In the genomic region with DNA sequence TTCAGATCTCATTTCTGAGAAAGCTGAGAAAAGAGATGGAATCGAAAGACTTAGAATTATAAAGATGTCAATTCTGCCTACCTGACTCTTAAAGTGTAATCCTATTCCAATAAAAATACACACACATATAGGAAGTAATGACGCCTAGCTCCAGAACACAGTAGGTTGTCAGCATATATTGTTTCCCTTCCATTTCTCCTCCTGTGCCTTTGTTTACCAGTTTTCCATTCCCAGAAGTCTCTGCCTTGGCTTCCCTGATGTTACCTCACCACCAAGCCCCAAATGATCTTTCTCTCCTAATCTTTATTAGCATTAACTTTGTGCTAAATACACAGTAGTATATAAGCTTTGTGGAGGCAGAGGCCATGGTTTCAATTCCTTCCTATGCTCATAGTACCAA, we compare ENCODE assay signal across 23 cellular contexts. TPM values are rescaled to one million over a fixed set of nuclear protein-coding genes. Genes with fewer than 3 reads are reported as not detected.
DNase-seq lines count a peak whose midpoint lies in the region; ATAC-seq, FAIRE-seq and TF ChIP-seq lines count a peak whose summit lies in the region.
"Had no signal": no experiment of that assay in that cellular context is flagged by ENCODE, and none has a peak within 500 bp of the region (broad histone marks: within the 10 kb centered on the region; RNA-seq: fewer than 3 reads in every experiment).

No MANE protein-coding gene starts in this region.

- H3K9me3 ChIP-seq in A549, result no peaks in the 10 kb centered on the region
- no peaks in the 10 kb centered on the region for H3K9me3 ChIP-seq in Panc1 (ENCODE audit: control insufficient read depth, insufficient read depth, low read depth, low read length)
- no peaks in the 10 kb centered on the region for H3K9me3 ChIP-seq in endothelial cell of umbilical vein (replicated peaks; ENCODE audit: control insufficient read depth, insufficient read depth, low read length)
- H3K9me3 ChIP-seq: BE2C, BLaER1 had no signal

- WGBS in A549 (ENCODE audit: missing lambda C conversion rate), result 79% methylated on average over 2 of the region's 2 CpGs

- ATAC-seq in A549 (no peak), Panc1 (0 out of 2 replicates have a peak, but pooled peaks have one; percentile 5), GM19035 (IDR thresholded peaks at IDR 0.05; ENCODE audit: unreplicated experiment) (no peak)

- no peak overlapping the region for H3K4me2 ChIP-seq in A549
- no peak overlapping the region for H3K4me2 ChIP-seq in endothelial cell of umbilical vein (ENCODE audit: insufficient read depth, low read length)
- H3K4me2 ChIP-seq: BLaER1 had no signal

- H3K4me1 ChIP-seq in A549 (peaks cover 17% of the 10 kb centered on the region; the same call in 2 of the 3 replicates), Panc1 (ENCODE audit: control insufficient read depth, insufficient read depth, low read length) (peaks cover 59% of the 10 kb centered on the region), endothelial cell of umbilical vein (ENCODE audit: control insufficient read depth, extremely low read depth, insufficient read depth, low read length) (peaks cover 3% of the 10 kb centered on the region)
- H3K4me1 ChIP-seq: BLaER1 had no signal

- no peak for TF ChIP-seq POLR2A in A549 (IDR thresholded peaks at IDR 0.05; ENCODE audit: low read length)
- TF ChIP-seq POLR2A in endothelial cell of umbilical vein (IDR thresholded peaks at IDR 0.05; ENCODE audit: low read depth, low read length), result peak; percentile 39

- H3K9ac ChIP-seq in endothelial cell of umbilical vein (replicated peaks; ENCODE audit: extremely low read depth, insufficient read depth, low read length), result no peak overlapping the region
- H3K9ac ChIP-seq: BLaER1 had no signal

- intact Hi-C loops in Calu3 (cut with micrococcal nuclease; ENCODE audit: unreplicated experiment), result loop anchor here (5.0 kb wide), 1 partner anchor 223 kb away; no protein-coding TSS in a partner anchor
- intact Hi-C loops in Panc1 (cut with micrococcal nuclease; ENCODE audit: unreplicated experiment), result loop anchor here (5.0 kb wide), 2 partner anchors 203 to 293 kb away; no protein-coding TSS in a partner anchor
- intact Hi-C loops in endothelial cell of umbilical vein (cut with micrococcal nuclease), result no loop called here

- H2AFZ ChIP-seq in endothelial cell of umbilical vein (ENCODE audit: low read depth, low read length), result no peak overlapping the region

- CTCF ChIA-PET in A549 (lab: Yijun Ruan, JAX), result interaction anchor here (0.6 to 2.3 kb wide), 12 partner anchors 13 to 299 kb away, joined by 3 to 11 read pairs (median 4); a partner anchor contains a TSS
- CTCF ChIA-PET in Calu3 (lab: Charles Lee), result interaction anchor here (0.6 to 1.9 kb wide), 4 partner anchors 9 to 294 kb away, joined by 3 to 7 read pairs (median 4); no protein-coding TSS in a partner anchor
- CTCF ChIA-PET in Panc1 (lab: Charles Lee), result no interaction called here
- CTCF ChIA-PET in endothelial cell of umbilical vein (lab: Charles Lee), result interaction anchor here (0.7 to 10.4 kb wide), 12 partner anchors 9 to 394 kb away, joined by 3 to 103 read pairs (median 4); a partner anchor contains a TSS
- CTCF ChIA-PET in activated naive CD4-positive, alpha-beta T cell treated with anti-CD3 and anti-CD28 coated beads, Interleukin-2, amount 10 ng/mL, durations not matched to agents 7 days and 5 days (lab: Charles Lee), result interaction anchor here (0.5 to 1.9 kb wide), 4 partner anchors 54 to 257 kb away, joined by 3 to 6 read pairs (median 5); no protein-coding TSS in a partner anchor

- TF ChIP-seq CTCF in A549 (IDR thresholded peaks at IDR 0.05) (no peak), Calu3 (IDR thresholded peaks at IDR 0.05; ENCODE audit: unreplicated experiment) (no peak), Panc1 (IDR thresholded peaks at IDR 0.05) (no peak), endothelial cell of umbilical vein (IDR thresholded peaks at IDR 0.05; ENCODE audit: extremely low read depth in 1 of 2, insufficient read depth in 1 of 2, low read depth in 1 of 2, low read length in 2 of 2) (no peak)

- no peaks in the 10 kb centered on the region for H4K20me1 ChIP-seq in endothelial cell of umbilical vein (replicated peaks; ENCODE audit: control insufficient read depth, extremely low read depth, insufficient read depth, low read length)
- H4K20me1 ChIP-seq: BLaER1 had no signal

- peak overlapping the region; percentile 5 for H3K27ac Mint-ChIP-seq in Calu3 (ENCODE audit: unreplicated experiment)
- H3K27ac Mint-ChIP-seq in activated naive CD4-positive, alpha-beta T cell treated with anti-CD3 and anti-CD28 coated beads, Interleukin-2, amount 10 ng/mL, durations not matched to agents 7 days and 5 days, result no peak overlapping the region
- H3K27ac Mint-ChIP-seq: CD14-positive monocyte; CD4-positive, alpha-beta memory T cell; CD4-positive, CD25-positive, alpha-beta regulatory T cell had no signal

- H3K36me3 ChIP-seq in Panc1 (ENCODE audit: control insufficient read depth, insufficient read depth, low read length) (peaks cover 27% of the 10 kb centered on the region), endothelial cell of umbilical vein (ENCODE audit: control insufficient read depth in 2 of 2, extremely low read depth in 1 of 2, insufficient read depth in 2 of 2, low read length in 2 of 2) (peaks cover 7 to 20% of the 10 kb centered on the region in 2 experiments)
- H3K36me3 ChIP-seq: BE2C, BLaER1 had no signal

- no peaks in the 10 kb centered on the region for H3K27me3 Mint-ChIP-seq in Calu3 (ENCODE audit: unreplicated experiment)
- peaks cover 20% of the 10 kb centered on the region for H3K27me3 Mint-ChIP-seq in activated naive CD4-positive, alpha-beta T cell treated with anti-CD3 and anti-CD28 coated beads, Interleukin-2, amount 10 ng/mL, durations not matched to agents 7 days and 5 days

- no peaks in the 10 kb centered on the region for H3K9me1 ChIP-seq in endothelial cell of umbilical vein (replicated peaks; ENCODE audit: control insufficient read depth, extremely low read depth, insufficient read depth, low read length)

- in situ Hi-C loops in Panc1 (cut with HindIII; ENCODE audit: low pct_unique_long_range_greater_than_20kb, low sequenced_read_pairs), result no loop called here

- TF ChIP-seq EP300 in A549 (IDR thresholded peaks at IDR 0.05), result no peak

- FAIRE-seq in A549 (lab: Jason Lieb, UNC) (no peak), endothelial cell of umbilical vein (lab: Jason Lieb, UNC) (no peak)
- FAIRE-seq: D721Med, G401.6, GM12891 had no signal

- H3K27me3 ChIP-seq in Panc1 (ENCODE audit: control insufficient read depth, insufficient read depth, low read length) (no peaks in the 10 kb centered on the region), endothelial cell of umbilical vein (ENCODE audit: control insufficient read depth in 2 of 2, insufficient read depth in 2 of 2, low read length in 2 of 2) (no peaks in the 10 kb centered on the region)
- H3K27me3 ChIP-seq: BE2C, BLaER1 had no signal

- DNase-seq in A549 (ENCODE audit: low read depth in 1 of 2, low spot score in 1 of 2) (no peak), Calu3 (no peak), Panc1 (ENCODE audit: low read depth, low spot score) (no peak), endothelial cell of umbilical vein (ENCODE audit: low read depth, low spot score) (no peak), 8988T (no peak)
- DNase-seq in activated naive CD4-positive, alpha-beta T cell treated with anti-CD3 and anti-CD28 coated beads, Interleukin-2, amount 10 ng/mL, durations not matched to agents 7 days and 5 days, result no peak
- DNase-seq: ACHN; BE2C; C1 segment of cervical spinal cord; CD4-positive, alpha-beta memory T cell; CD4-positive, CD25-positive, alpha-beta regulatory T cell; CD8-positive, alpha-beta memory T cell; COR-L47; DMS79 treated with DMSO at 0.1 percent for 48 hours; GF-D8 had no signal

- peaks cover 36% of the 10 kb centered on the region for H3K36me3 Mint-ChIP-seq in Calu3 (ENCODE audit: insufficient read depth, unreplicated experiment)
- no peaks in the 10 kb centered on the region for H3K36me3 Mint-ChIP-seq in activated naive CD4-positive, alpha-beta T cell treated with anti-CD3 and anti-CD28 coated beads, Interleukin-2, amount 10 ng/mL, durations not matched to agents 7 days and 5 days
- H3K36me3 Mint-ChIP-seq: CD14-positive monocyte; CD4-positive, alpha-beta memory T cell; CD4-positive, CD25-positive, alpha-beta regulatory T cell had no signal

- dilution Hi-C loops in endothelial cell of umbilical vein (cut with MboI; ENCODE audit: extremely low pct_ligation_motif_present, low sequenced_read_pairs), result loop anchor here (25.0 kb wide), 1 partner anchor 223 kb away; no protein-coding TSS in a partner anchor

- H3K4me3 Mint-ChIP-seq in Calu3 (ENCODE audit: low read depth, unreplicated experiment), result no peak overlapping the region
- H3K4me3 Mint-ChIP-seq in activated naive CD4-positive, alpha-beta T cell treated with anti-CD3 and anti-CD28 coated beads, Interleukin-2, amount 10 ng/mL, durations not matched to agents 7 days and 5 days, result no peak overlapping the region
- H3K4me3 Mint-ChIP-seq: CD14-positive monocyte; CD4-positive, alpha-beta memory T cell; CD4-positive, CD25-positive, alpha-beta regulatory T cell; CD8-positive, alpha-beta memory T cell had no signal

- peaks cover 14% of the 10 kb centered on the region for H3K4me1 Mint-ChIP-seq in Calu3 (ENCODE audit: low read depth, unreplicated experiment)
- no peaks in the 10 kb centered on the region for H3K4me1 Mint-ChIP-seq in activated naive CD4-positive, alpha-beta T cell treated with anti-CD3 and anti-CD28 coated beads, Interleukin-2, amount 10 ng/mL, durations not matched to agents 7 days and 5 days

- H3K4me3 ChIP-seq in A549 (no peak overlapping the region), Panc1 (ENCODE audit: low read depth in 2 of 2, low read length in 2 of 2) (no peak overlapping the region), endothelial cell of umbilical vein (replicated peaks in 1 of 3; ENCODE audit: insufficient read depth in 1 of 3, low read depth in 1 of 3, low read length in 3 of 3) (no peak overlapping the region)
- H3K4me3 ChIP-seq: BLaER1 had no signal

- no peaks in the 10 kb centered on the region for H3K79me2 ChIP-seq in endothelial cell of umbilical vein (ENCODE audit: control insufficient read depth, insufficient read depth, low read length)

- BruUV-seq in Calu3 (replicated peaks; lab: Mats Ljungman, UMichigan) (no TSS peak), Panc1 (replicated peaks; lab: Mats Ljungman, UMichigan) (no TSS peak), endothelial cell of umbilical vein (replicated peaks; lab: Mats Ljungman, UMichigan) (no TSS peak)

- no peak overlapping the region for H3K27ac ChIP-seq in A549
- H3K27ac ChIP-seq in Panc1 (ENCODE audit: low read length), result peak overlapping the region; percentile 98
- H3K27ac ChIP-seq in endothelial cell of umbilical vein (ENCODE audit: insufficient read depth, low read depth, low read length), result no peak overlapping the region
- H3K27ac ChIP-seq: BLaER1 had no signal

- POLR2A ChIA-PET in A549 (lab: Yijun Ruan, JAX), result no interaction called here
- POLR2A ChIA-PET in Panc1 (lab: Charles Lee), result no interaction called here
- POLR2A ChIA-PET in endothelial cell of umbilical vein (lab: Charles Lee), result no interaction called here

- TF ChIP-seq RAD21 in A549 (conservative IDR thresholded peaks at IDR 0.05 in 1 of 2, IDR thresholded peaks at IDR 0.05 in 1 of 2), result no peak

- no peaks in the 10 kb centered on the region for H3K9me3 Mint-ChIP-seq in Calu3 (ENCODE audit: low read depth, unreplicated experiment)
- no peaks in the 10 kb centered on the region for H3K9me3 Mint-ChIP-seq in activated naive CD4-positive, alpha-beta T cell treated with anti-CD3 and anti-CD28 coated beads, Interleukin-2, amount 10 ng/mL, durations not matched to agents 7 days and 5 days
- H3K9me3 Mint-ChIP-seq: CD4-positive, CD25-positive, alpha-beta regulatory T cell; CD8-positive, alpha-beta memory T cell had no signal

RNA-seq across cellular contexts. Expression of a gene that starts 40.0 kb away (rescaled TPM):
- polyA plus RNA-seq in A549 (2011; rRNA removed) (17.4 and 38.6 TPM in 2 replicates), A549 (2017; fragmentation: RNase III; extraction: RNeasy Plus Mini Kit Qiagen cat#74134 plus additional on column Dnase treatment) (28.7 to 45.2 TPM (median 32.2 TPM) in 3 replicates), endothelial cell of umbilical vein (not detected in 2 replicates)
- 6.2 and 9.6 TPM in 2 replicates for polyA plus RNA-seq in A549 (2012; cell fraction: cytosol; rRNA removed)
- polyA plus RNA-seq in A549 (2012; cell fraction: nucleus; rRNA removed), result 5.8 and 6.9 TPM in 2 replicates
- 20.8 and 30.0 TPM in 2 replicates for polyA minus RNA-seq in A549 (2011; rRNA and poly(A)+ RNA removed)
- total RNA-seq in Calu3 (2022) (257 and 881 TPM in 2 replicates), Panc1 (2021; ENCODE audit: unreplicated experiment) (0.46 TPM), endothelial cell of umbilical vein (not detected in 2 replicates)
- not detected for polyA plus RNA-seq in Panc1 (2012; ENCODE audit: insufficient read length)
- polyA plus RNA-seq in endothelial cell of umbilical vein (2011; cell fraction: cytosol; rRNA removed), result not detected in 2 replicates
- not detected in 2 replicates for polyA plus RNA-seq in endothelial cell of umbilical vein (2011; cell fraction: nucleus; rRNA removed)
- not detected in 2 replicates for polyA plus RNA-seq in endothelial cell of umbilical vein (2012)
- not detected in 2 replicates for polyA minus RNA-seq in endothelial cell of umbilical vein
- polyA minus RNA-seq in endothelial cell of umbilical vein (2011; cell fraction: cytosol; rRNA and poly(A)+ RNA removed), result not detected
- polyA minus RNA-seq in endothelial cell of umbilical vein (2011; cell fraction: nucleus; rRNA and poly(A)+ RNA removed), result not detected in 2 replicates
- total RNA-seq: A172; A673; CD4-positive, alpha-beta memory T cell; CD4-positive, CD25-positive, alpha-beta regulatory T cell; CD8-positive, alpha-beta memory T cell had no signal
- polyA plus RNA-seq: CD4-positive, alpha-beta memory T cell; CD4-positive, CD25-positive, alpha-beta regulatory T cell; CD8-positive, alpha-beta memory T cell had no signal

Comparison
In these comparisons a context has a peak if more than half of its experiments do, and no peak if none do; other contexts are left out.
1. RNA of a gene that starts 40.0 kb away (total RNA-seq): 257 to 881 TPM in Calu3; 0.46 TPM in Panc1 (single experiment) and not detected in endothelial cell of umbilical vein; every median in the first group is over 100 times any median in the second.